ENCODE assay signal across 8 cellular contexts in the genomic region with DNA sequence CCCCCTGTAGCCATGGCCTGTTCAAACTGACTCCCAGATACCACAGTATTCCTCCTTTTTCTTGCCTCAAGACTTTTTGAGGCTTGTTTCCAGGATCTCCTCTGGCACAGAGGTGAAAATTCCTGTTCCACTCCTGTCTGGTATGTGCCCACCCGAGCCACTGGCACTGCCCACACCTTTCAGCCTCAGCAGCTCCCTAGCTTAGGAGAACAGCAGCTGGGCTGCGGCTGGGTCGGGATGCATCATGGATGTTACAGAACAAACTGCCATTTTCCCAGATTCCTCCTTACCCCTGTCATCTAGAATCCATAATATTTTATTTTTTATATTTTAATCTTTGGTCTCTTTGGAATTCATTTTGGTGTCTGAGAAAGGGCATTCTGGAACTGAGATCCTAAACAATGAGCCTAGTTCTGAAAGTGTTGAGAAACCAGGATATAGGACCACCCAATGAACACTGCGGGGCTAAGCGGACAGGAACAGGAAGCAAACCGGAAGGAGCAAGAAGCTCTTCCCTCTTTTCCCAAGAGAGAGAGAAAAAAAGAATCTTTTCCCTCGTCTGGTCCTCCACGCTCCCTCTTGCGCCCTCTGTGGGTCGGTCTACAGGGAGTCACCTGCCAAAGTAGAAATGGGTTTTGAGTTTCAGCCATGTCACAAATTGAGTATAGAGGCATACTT. TPM values are rescaled to one million over a fixed set of nuclear protein-coding genes. Genes with fewer than 3 reads are reported as not detected.
A peak's percentile ranks its signal among the peaks of the same experiment; 100 is the strongest.
DNase-seq lines count a peak whose midpoint lies in the region; ATAC-seq, FAIRE-seq and TF ChIP-seq lines count a peak whose summit lies in the region.

No MANE protein-coding gene starts in this region.

- no peak overlapping the region; a peak in 1 of 20 replicates for H3K4me3 ChIP-seq in BLaER1 treated with 17β-estradiol and CSF1 and Interleukin-3, amounts not matched to agents 10 nM and 100 nM
- peak overlapping the region; percentile 23 for H3K4me3 ChIP-seq in HEK293 (ENCODE audit: low read depth, low read length)
- peak overlapping the region in 1 of 3 experiments; percentile 33 for H3K4me3 ChIP-seq in endothelial cell of umbilical vein (replicated peaks in 1 of 3; ENCODE audit: insufficient read depth in 1 of 3, low read depth in 1 of 3, low read length in 3 of 3)
- H3K4me3 ChIP-seq in mucosa of rectum (ENCODE audit: low read length in 2 of 2): peak overlapping the region; percentile 19 to 37

- no peaks in the 10 kb centered on the region for H3K9me1 ChIP-seq in endothelial cell of umbilical vein (replicated peaks; ENCODE audit: control insufficient read depth, extremely low read depth, insufficient read depth, low read length)

- no peaks in the 10 kb centered on the region for H3K36me3 ChIP-seq in BLaER1 treated with 17β-estradiol and CSF1 and Interleukin-3, amounts not matched to agents 10 nM and 100 nM
- no peaks in the 10 kb centered on the region for H3K36me3 ChIP-seq in HEK293 (ENCODE audit: control insufficient read depth in 2 of 2, insufficient read depth in 1 of 2, low read length in 2 of 2)
- H3K36me3 ChIP-seq in endothelial cell of umbilical vein (ENCODE audit: control insufficient read depth in 2 of 2, extremely low read depth in 1 of 2, insufficient read depth in 2 of 2, low read length in 2 of 2): no peaks in the 10 kb centered on the region
- H3K36me3 ChIP-seq in mucosa of rectum (ENCODE audit: control insufficient read depth in 2 of 2, insufficient read depth in 2 of 2, low read length in 2 of 2): no peaks in the 10 kb centered on the region

- H3K27ac ChIP-seq in BLaER1 treated with 17β-estradiol and CSF1 and Interleukin-3, amounts not matched to agents 10 nM and 100 nM: peak overlapping the region in 6 of 11 experiments; percentile 23 to 63 (median 48); a peak in 10 of 22 replicates
- H3K27ac ChIP-seq in HEK293 (ENCODE audit: extremely low read depth, low read depth, low read length) (no peak overlapping the region), endothelial cell of umbilical vein (ENCODE audit: insufficient read depth, low read depth, low read length) (peak overlapping the region; percentile 16), mucosa of rectum (ENCODE audit: low read depth in 2 of 2, low read length in 2 of 2) (peak overlapping the region; percentile 62 to 74)

- dilution Hi-C loops in endothelial cell of umbilical vein (cut with MboI; ENCODE audit: extremely low pct_ligation_motif_present, low sequenced_read_pairs): no loop called here

- BruUV-seq in endothelial cell of umbilical vein (replicated peaks; lab: Mats Ljungman, UMichigan): TSS peak; percentile 57

- no peaks in the 10 kb centered on the region for H4K20me1 ChIP-seq in BLaER1 treated with 17β-estradiol and CSF1 and Interleukin-3, amounts not matched to agents 10 nM and 100 nM
- H4K20me1 ChIP-seq in endothelial cell of umbilical vein (replicated peaks; ENCODE audit: control insufficient read depth, extremely low read depth, insufficient read depth, low read length): no peaks in the 10 kb centered on the region

- no peaks in the 10 kb centered on the region for H3K27me3 ChIP-seq in BLaER1 treated with 17β-estradiol and CSF1 and Interleukin-3, amounts not matched to agents 10 nM and 100 nM
- H3K27me3 ChIP-seq in endothelial cell of umbilical vein (ENCODE audit: control insufficient read depth in 2 of 2, insufficient read depth in 2 of 2, low read length in 2 of 2) (no peaks in the 10 kb centered on the region), mucosa of rectum (ENCODE audit: control insufficient read depth in 2 of 2, insufficient read depth in 2 of 2, low read length in 2 of 2) (no peaks in the 10 kb centered on the region)

- CTCF ChIA-PET in HEK293 (lab: Yijun Ruan, JAX) (interaction anchor here (0.6 to 4.6 kb wide), 40 partner anchors 10 to 1717 kb away, joined by 3 to 85 read pairs (median 4); partner anchors contain the start of gene HRCT1), endothelial cell of umbilical vein (lab: Charles Lee) (interaction anchor here (0.6 to 3.9 kb wide), 33 partner anchors 9 to 223 kb away, joined by 3 to 103 read pairs (median 5); partner anchors contain the start of genes CCIN, HRCT1, NPR2 and RECK)

- TF ChIP-seq CTCF in HEK293 (tag by site-specific recombination; IDR thresholded peaks at IDR 0.05) (peak; percentile 41), endothelial cell of umbilical vein (IDR thresholded peaks at IDR 0.05; ENCODE audit: extremely low read depth in 1 of 2, insufficient read depth in 1 of 2, low read depth in 1 of 2, low read length in 2 of 2) (peak; percentile 83 to 85)

- ATAC-seq in HG03135 (IDR thresholded peaks at IDR 0.05; ENCODE audit: unreplicated experiment): no peak

- no peaks in the 10 kb centered on the region for H3K79me2 ChIP-seq in endothelial cell of umbilical vein (ENCODE audit: control insufficient read depth, insufficient read depth, low read length)

- peak overlapping the region; percentile 87 for H2AFZ ChIP-seq in endothelial cell of umbilical vein (ENCODE audit: low read depth, low read length)

- DNase-seq in NCI-H82 treated with DMSO at 0.1 percent for 48 hours (lab: John Stamatoyannopoulos, UW; ENCODE audit: unreplicated experiment): peak; percentile 85
- DNase-seq in activated CD8-positive, alpha-beta memory T cell treated with anti-CD3 and anti-CD28 coated beads for 48 hours (ENCODE audit: low read depth in 2 of 3, low spot score in 2 of 3): peak in 2 of 3 experiments; percentile 14 to 29
- peak; percentile 67 for DNase-seq in endothelial cell of umbilical vein (ENCODE audit: low read depth, low spot score)
- DNase-seq in stimulated activated CD8-positive, alpha-beta memory T cell treated with anti-CD3 and anti-CD28 coated beads, Interleukin-7, amount 100 ng/mL, for 24 hours (ENCODE audit: low read depth): peak; percentile 50

- TF ChIP-seq POLR2A in endothelial cell of umbilical vein (IDR thresholded peaks at IDR 0.05; ENCODE audit: low read depth, low read length): no peak

- H3K4me2 ChIP-seq in BLaER1 treated with 17β-estradiol and CSF1 and Interleukin-3, amounts not matched to agents 10 nM and 100 nM: peak overlapping the region; percentile 41 to 74 (median 51)
- H3K4me2 ChIP-seq in endothelial cell of umbilical vein (ENCODE audit: insufficient read depth, low read length): peak overlapping the region; percentile 82

- peak; percentile 83 for FAIRE-seq in endothelial cell of umbilical vein (lab: Jason Lieb, UNC)

- intact Hi-C loops in endothelial cell of umbilical vein (cut with micrococcal nuclease): loop anchor here (1.0 to 5.0 kb wide), 5 partner anchors 17 to 155 kb away; partner anchors contain the start of genes FAM221B, NPR2 and TMEM8B

- H3K9ac ChIP-seq in BLaER1 treated with 17β-estradiol and CSF1 and Interleukin-3, amounts not matched to agents 10 nM and 100 nM: no peak overlapping the region
- H3K9ac ChIP-seq in endothelial cell of umbilical vein (replicated peaks; ENCODE audit: extremely low read depth, insufficient read depth, low read length) (no peak overlapping the region), mucosa of rectum (ENCODE audit: low read depth in 1 of 2, low read length in 2 of 2) (no peak overlapping the region)

- POLR2A ChIA-PET in HEK293 (lab: Yijun Ruan, JAX): interaction anchor here (1.0 to 1.6 kb wide), 4 partner anchors 14 to 288 kb away, joined by 3 to 6 read pairs (median 3); partner anchors contain the start of genes CCDC107, HRCT1 and RMRP
- POLR2A ChIA-PET in endothelial cell of umbilical vein (lab: Charles Lee): interaction anchor here (0.6 kb wide), 2 partner anchors 20 to 456 kb away, joined by 4 to 8 read pairs; no protein-coding TSS in a partner anchor

- no peaks in the 10 kb centered on the region for H3K9me3 ChIP-seq in BLaER1 treated with 17β-estradiol and CSF1 and Interleukin-3, amounts not matched to agents 10 nM and 100 nM (replicated peaks in 1 of 11)
- H3K9me3 ChIP-seq in HEK293 (ENCODE audit: control insufficient read depth, insufficient read depth, low read depth, low read length) (no peaks in the 10 kb centered on the region), endothelial cell of umbilical vein (replicated peaks; ENCODE audit: control insufficient read depth, insufficient read depth, low read length) (no peaks in the 10 kb centered on the region), mucosa of rectum (ENCODE audit: control insufficient read depth in 2 of 2, low read length in 2 of 2) (no peaks in the 10 kb centered on the region)

- peaks cover 9 to 32% (median 27%) of the 10 kb centered on the region in 10 experiments for H3K4me1 ChIP-seq in BLaER1 treated with 17β-estradiol and CSF1 and Interleukin-3, amounts not matched to agents 10 nM and 100 nM
- H3K4me1 ChIP-seq in HEK293 (ENCODE audit: control insufficient read depth, insufficient read depth, low read length): no peaks in the 10 kb centered on the region
- peaks cover 22% of the 10 kb centered on the region for H3K4me1 ChIP-seq in endothelial cell of umbilical vein (ENCODE audit: control insufficient read depth, extremely low read depth, insufficient read depth, low read length)
- H3K4me1 ChIP-seq in mucosa of rectum (ENCODE audit: control insufficient read depth in 2 of 2, insufficient read depth in 2 of 2, low read length in 2 of 2): peaks cover 50 to 52% of the 10 kb centered on the region in 2 donors

RNA-seq across cellular contexts. Expression of gene OR2S2, which starts 12.5 kb away (rescaled TPM):
- total RNA-seq in endothelial cell of umbilical vein: not detected in 2 replicates
- not detected in 2 replicates for polyA plus RNA-seq in endothelial cell of umbilical vein
- polyA plus RNA-seq in endothelial cell of umbilical vein (2011; cell fraction: cytosol; rRNA removed): not detected in 2 replicates
- not detected in 2 replicates for polyA plus RNA-seq in endothelial cell of umbilical vein (2011; cell fraction: nucleus; rRNA removed)
- not detected in 2 replicates for polyA plus RNA-seq in endothelial cell of umbilical vein (2012)
- not detected in 2 replicates for polyA minus RNA-seq in endothelial cell of umbilical vein
- polyA minus RNA-seq in endothelial cell of umbilical vein (2011; cell fraction: cytosol; rRNA and poly(A)+ RNA removed): not detected
- polyA minus RNA-seq in endothelial cell of umbilical vein (2011; cell fraction: nucleus; rRNA and poly(A)+ RNA removed): not detected in 2 replicates

RNA-seq across cellular contexts. Expression of gene SPAAR, which starts 36.2 kb away (rescaled TPM):
- total RNA-seq in endothelial cell of umbilical vein: 13.0 and 24.8 TPM in 2 replicates
- polyA plus RNA-seq in endothelial cell of umbilical vein: 20.8 and 23.0 TPM in 2 replicates
- polyA plus RNA-seq in endothelial cell of umbilical vein (2011; cell fraction: cytosol; rRNA removed): 15.2 and 16.0 TPM in 2 replicates
- 10.6 and 11.8 TPM in 2 replicates for polyA plus RNA-seq in endothelial cell of umbilical vein (2011; cell fraction: nucleus; rRNA removed)
- 14.3 and 25.3 TPM in 2 replicates for polyA plus RNA-seq in endothelial cell of umbilical vein (2012)
- polyA minus RNA-seq in endothelial cell of umbilical vein: 19.9 and 21.2 TPM in 2 replicates
- polyA minus RNA-seq in endothelial cell of umbilical vein (2011; cell fraction: cytosol; rRNA and poly(A)+ RNA removed): not detected
- 12.7 and 15.8 TPM in 2 replicates for polyA minus RNA-seq in endothelial cell of umbilical vein (2011; cell fraction: nucleus; rRNA and poly(A)+ RNA removed)

RNA-seq across cellular contexts. Expression of gene HRCT1, which starts 39.5 kb away (rescaled TPM):
- 1.2 and 5.2 TPM in 2 replicates for total RNA-seq in endothelial cell of umbilical vein
- 7.0 and 9.9 TPM in 2 replicates for polyA plus RNA-seq in endothelial cell of umbilical vein
- 6.2 and 7.1 TPM in 2 replicates for polyA plus RNA-seq in endothelial cell of umbilical vein (2011; cell fraction: cytosol; rRNA removed)
- polyA plus RNA-seq in endothelial cell of umbilical vein (2011; cell fraction: nucleus; rRNA removed): 2.4 and 2.9 TPM in 2 replicates
- polyA plus RNA-seq in endothelial cell of umbilical vein (2012): 3.2 and 3.4 TPM in 2 replicates
- polyA minus RNA-seq in endothelial cell of umbilical vein: 0.51 and 2.2 TPM in 2 replicates
- not detected for polyA minus RNA-seq in endothelial cell of umbilical vein (2011; cell fraction: cytosol; rRNA and poly(A)+ RNA removed)
- polyA minus RNA-seq in endothelial cell of umbilical vein (2011; cell fraction: nucleus; rRNA and poly(A)+ RNA removed): 0.48 and 0.82 TPM in 2 replicates

Comparison
In these comparisons a context has a peak if more than half of its experiments do, and no peak if none do; other contexts are left out.
1. H3K4me3 ChIP-seq: peak in HEK293 (single experiment) and mucosa of rectum (2 of 2); none in BLaER1 treated with 17β-estradiol and CSF1 and Interleukin-3, amounts not matched to agents 10 nM and 100 nM (0 of 10).
2. DNase-seq: peak in every context shown above with its lines; median percentile 85 in NCI-H82 treated with DMSO at 0.1 percent for 48 hours; 67 in endothelial cell of umbilical vein; 50 in stimulated activated CD8-positive, alpha-beta memory T cell treated with anti-CD3 and anti-CD28 coated beads, Interleukin-7, amount 100 ng/mL, for 24 hours; 22 in activated CD8-positive, alpha-beta memory T cell treated with anti-CD3 and anti-CD28 coated beads for 48 hours.